In genomic region chr10:3151889-3152565, GRCh38 we compare ENCODE assay signal across 10 cellular contexts.
"Had no signal": no experiment of that assay in that cellular context is flagged by ENCODE, and none has a peak within 500 bp of the region (broad histone marks: within the 10 kb centered on the region; RNA-seq: fewer than 3 reads in every experiment).

No MANE protein-coding gene starts in this region.

- H3K27me3 Mint-ChIP-seq: activated naive CD8-positive, alpha-beta T cell treated with anti-CD3 and anti-CD28 coated beads, Interleukin-2, amount 50 U/mL, for 24 hours; T-helper 17 cell had no signal

- H3K4me3 Mint-ChIP-seq: activated naive CD8-positive, alpha-beta T cell treated with anti-CD3 and anti-CD28 coated beads, Interleukin-2, amount 50 U/mL, for 24 hours; mesothelial cell of epicardium; T-helper 17 cell had no signal

- H3K4me1 Mint-ChIP-seq: mesothelial cell of epicardium had no signal

- H3K9me3 Mint-ChIP-seq: activated naive CD8-positive, alpha-beta T cell treated with anti-CD3 and anti-CD28 coated beads, Interleukin-2, amount 50 U/mL, for 24 hours; mesothelial cell of epicardium had no signal

- H3K27ac Mint-ChIP-seq: activated naive CD8-positive, alpha-beta T cell treated with anti-CD3 and anti-CD28 coated beads, Interleukin-2, amount 50 U/mL, for 24 hours; mesothelial cell of epicardium had no signal

- DNase-seq: activated CD8-positive, alpha-beta memory T cell treated with anti-CD3 and anti-CD28 coated beads for 24 hours; activated naive CD4-positive, alpha-beta T cell; activated naive CD8-positive, alpha-beta T cell treated with anti-CD3 and anti-CD28 coated beads, Interleukin-2, amount 50 U/mL, for 24 hours; colonic mucosa; kidney glomerular epithelial cell; retina; stimulated activated CD4-positive, alpha-beta T cell treated with anti-CD3 and anti-CD28 coated beads, Interleukin-4, amount 100 ng/mL, for 4 hours; T-helper 17 cell; uterus had no signal
